Comparison of ENCODE assay signal across 9 cellular contexts in the genomic region with DNA sequence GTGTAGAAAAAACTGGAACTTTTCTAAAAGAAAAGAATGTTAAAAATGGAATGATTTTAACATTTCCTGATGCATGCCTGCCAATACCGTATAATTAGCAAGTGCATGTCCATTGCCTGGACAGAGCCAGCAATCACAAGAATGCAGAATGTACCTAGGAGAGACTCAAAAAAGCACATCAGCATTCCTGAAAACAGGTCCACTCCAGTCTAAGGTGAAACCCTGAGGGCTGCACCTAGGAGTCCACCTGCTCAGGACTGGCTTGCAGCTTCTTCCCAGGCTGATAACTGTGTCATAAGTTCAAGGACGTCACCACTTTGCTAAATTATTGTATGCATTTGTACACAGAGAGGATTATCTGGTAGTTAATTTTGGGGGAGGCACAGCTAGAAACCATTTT. TPM values are rescaled to one million over a fixed set of nuclear protein-coding genes. Genes with fewer than 3 reads are reported as not detected.
"Had no signal": no experiment of that assay in that cellular context is flagged by ENCODE, and none has a peak within 500 bp of the region (broad histone marks: within the 10 kb centered on the region; RNA-seq: fewer than 3 reads in every experiment).

No MANE protein-coding gene starts in this region.

- ATAC-seq: K562 had no signal

- DNase-seq: IMR-90, KBM-7, KG1 had no signal

- H3K4me3 ChIP-seq: K562 had no signal

- H3K27ac ChIP-seq: HL-60 had no signal

- H3K27ac Mint-ChIP-seq: IgD-negative memory B cell had no signal

- FAIRE-seq: HTR-8/SVneo, K562 had no signal

- H3K4me3 Mint-ChIP-seq: IgD-negative memory B cell had no signal

- H3K4me1 Mint-ChIP-seq: IgD-negative memory B cell had no signal

RNA-seq across cellular contexts. Expression of a gene that starts 5.4 kb away (rescaled TPM):
- total RNA-seq: HT-29, HT1080, IMR-90, K562 had no signal
- polyA plus RNA-seq: IgD-negative memory B cell, IMR-90, K562 had no signal

RNA-seq across cellular contexts. Expression of a gene that starts 20.8 kb away (rescaled TPM):
- total RNA-seq: HT-29, IMR-90, K562 had no signal
- polyA plus RNA-seq: IgD-negative memory B cell, IMR-90, K562 had no signal

RNA-seq across cellular contexts. Expression of a gene that starts 53.6 kb away (rescaled TPM):
- total RNA-seq: HT-29, HT1080 had no signal
